Comparison of ENCODE assay signal across 8 cellular contexts in genomic region chr1:170073893-170074249, GRCh38. TPM values are rescaled to one million over a fixed set of nuclear protein-coding genes. Genes with fewer than 3 reads are reported as not detected.
DNase-seq lines count a peak whose midpoint lies in the region; ATAC-seq and TF ChIP-seq lines count a peak whose summit lies in the region.

No MANE protein-coding gene starts in this region.

- H3K27me3 Mint-ChIP-seq in CD4-positive, alpha-beta memory T cell = no peaks in the 10 kb centered on the region
- H3K27me3 Mint-ChIP-seq in endodermal cell (ENCODE audit: insufficient read depth) = no peaks in the 10 kb centered on the region

- no peak overlapping the region for H2BK15ac ChIP-seq in neuronal stem cell (ENCODE audit: low read length)

- peaks cover 5 to 9% of the 10 kb centered on the region in 2 donors for H3K36me3 Mint-ChIP-seq in CD4-positive, alpha-beta memory T cell
- no peaks in the 10 kb centered on the region for H3K36me3 Mint-ChIP-seq in endodermal cell (ENCODE audit: low read depth)

- peak overlapping the region; percentile 85 for H3K4me2 ChIP-seq in neuronal stem cell (ENCODE audit: insufficient read depth, low read length, poor library complexity, severe bottlenecking)

- 17 to 30% methylated on average over 3 to 7 of the region's 8 CpGs for WGBS in endodermal cell (ENCODE audit: insufficient coverage in 1 of 2, insufficient read length in 1 of 2), 2 experiments
- no CpG with 5 or more reads among the region's 8 CpGs for WGBS in neuronal stem cell (ENCODE audit: extremely low coverage in 2 of 2, insufficient read length in 2 of 2, insufficient replicate concordance in 1 of 2), 2 donors

- peaks cover 0 to 4% (median 0%) of the 10 kb centered on the region in 8 donors for H3K9me3 Mint-ChIP-seq in CD4-positive, alpha-beta memory T cell
- peaks cover 9% of the 10 kb centered on the region for H3K9me3 Mint-ChIP-seq in endodermal cell

- peak overlapping the region; percentile 74 for H3K27ac ChIP-seq in CD4-positive, alpha-beta memory T cell (ENCODE audit: low read depth, low read length)
- H3K27ac ChIP-seq in endodermal cell (ENCODE audit: low read depth, low read length) (no peak overlapping the region), neuronal stem cell (replicated peaks; ENCODE audit: low read length) (no peak overlapping the region)

- H3K4me3 ChIP-seq in CD4-positive, alpha-beta memory T cell (ENCODE audit: low read length in 2 of 2) = peak overlapping the region; percentile 71 to 77
- H3K4me3 ChIP-seq in endodermal cell (ENCODE audit: low read length) (peak overlapping the region; percentile 98), neuronal stem cell (ENCODE audit: low read length in 2 of 2) (peak overlapping the region; percentile 67 to 88)

- no peaks in the 10 kb centered on the region for H3K36me3 ChIP-seq in CD4-positive, alpha-beta memory T cell (ENCODE audit: insufficient read depth, low read length)
- H3K36me3 ChIP-seq in endodermal cell (ENCODE audit: control insufficient read depth, insufficient read depth, low read length) = no peaks in the 10 kb centered on the region
- H3K36me3 ChIP-seq in neuronal stem cell (replicated peaks in 1 of 2; ENCODE audit: control insufficient read depth in 2 of 2, insufficient read depth in 2 of 2, low read length in 2 of 2) = no peaks in the 10 kb centered on the region

- H3K4me1 Mint-ChIP-seq in CD4-positive, alpha-beta memory T cell = peaks cover 46 to 67% (median 54%) of the 10 kb centered on the region in 4 donors
- H3K4me1 Mint-ChIP-seq in endodermal cell = peaks cover 7% of the 10 kb centered on the region

- H4K91ac ChIP-seq in neuronal stem cell (ENCODE audit: low read depth, low read length, poor library complexity) = no peak overlapping the region

- peak overlapping the region; percentile 97 for H2AFZ ChIP-seq in neuronal stem cell (ENCODE audit: low read length)

- H4K8ac ChIP-seq in neuronal stem cell (ENCODE audit: low read depth, low read length) = no peak overlapping the region

- H2BK120ac ChIP-seq in neuronal stem cell (ENCODE audit: low read depth, low read length) = no peak overlapping the region

- no peak overlapping the region for H3K4ac ChIP-seq in neuronal stem cell (ENCODE audit: low read length)

- peaks cover 50% of the 10 kb centered on the region for H3K4me1 ChIP-seq in CD4-positive, alpha-beta memory T cell (ENCODE audit: insufficient read depth, low read length)
- no peaks in the 10 kb centered on the region for H3K4me1 ChIP-seq in endodermal cell (ENCODE audit: control insufficient read depth, insufficient read depth, low read length)
- H3K4me1 ChIP-seq in neuronal stem cell (ENCODE audit: control insufficient read depth in 2 of 2, insufficient read depth in 1 of 2, low read depth in 1 of 2, low read length in 2 of 2) = peaks cover 2 to 5% of the 10 kb centered on the region in 2 donors

- intact Hi-C loops in CD4-positive, alpha-beta memory T cell (cut with micrococcal nuclease) = loop anchor here (1.0 to 10.0 kb wide), 6 partner anchors 145 to 707 kb away; partner anchors contain the start of genes GORAB, METTL18, NME7 and SLC19A2

- no peak overlapping the region for H2AK5ac ChIP-seq in neuronal stem cell (ENCODE audit: low read depth, low read length)

- H3K9me3 ChIP-seq in CD4-positive, alpha-beta memory T cell (ENCODE audit: control insufficient read depth in 1 of 2, low read length in 2 of 2) = no peaks in the 10 kb centered on the region
- peaks cover 12% of the 10 kb centered on the region for H3K9me3 ChIP-seq in endodermal cell (ENCODE audit: control insufficient read depth, low read length)
- H3K9me3 ChIP-seq in neuronal stem cell (replicated peaks in 1 of 2; ENCODE audit: control insufficient read depth in 2 of 2, insufficient read depth in 1 of 2, low read depth in 1 of 2, low read length in 2 of 2) = no peaks in the 10 kb centered on the region

- H2BK12ac ChIP-seq in neuronal stem cell (ENCODE audit: low read length) = no peak overlapping the region

- peak overlapping the region; percentile 90 to 98 (median 96) for H3K4me3 Mint-ChIP-seq in CD4-positive, alpha-beta memory T cell
- H3K4me3 Mint-ChIP-seq in endodermal cell = peak overlapping the region; percentile 80

- CTCF ChIA-PET in CD4-positive, alpha-beta memory T cell (lab: Charles Lee; ENCODE audit: partially characterized antibody) = interaction anchor here (1.1 to 1.9 kb wide), 7 partner anchors 17 to 458 kb away, joined by 3 to 6 read pairs (median 4); partner anchors contain the start of genes GORAB and SCYL3

- H3K23ac ChIP-seq in neuronal stem cell (ENCODE audit: low read depth, low read length, poor library complexity) = no peak overlapping the region

- H3K27me3 ChIP-seq in CD4-positive, alpha-beta memory T cell (ENCODE audit: insufficient read depth, low read length) = no peaks in the 10 kb centered on the region
- H3K27me3 ChIP-seq in endodermal cell (ENCODE audit: control insufficient read depth, insufficient read depth, low read length, poor library complexity, severe bottlenecking) = no peaks in the 10 kb centered on the region
- H3K27me3 ChIP-seq in neuronal stem cell (ENCODE audit: control insufficient read depth in 3 of 3, insufficient read depth in 3 of 3, low read depth in 1 of 3, low read length in 3 of 3) = no peaks in the 10 kb centered on the region

- no peak for DNase-seq in CD4-positive, alpha-beta memory T cell
- DNase-seq in NCI-H69 (lab: John Stamatoyannopoulos, UW) (peak; percentile 64), endodermal cell (no peak), neuronal stem cell (ENCODE audit: low spot score) (no peak), NOMO-1 (lab: John Stamatoyannopoulos, UW; ENCODE audit: unreplicated experiment in 2 of 2) (no peak), activated gamma-delta T cell (lab: John Stamatoyannopoulos, UW) (no peak)

- ATAC-seq in HG03045 (IDR thresholded peaks at IDR 0.05; ENCODE audit: unreplicated experiment) (no peak), HG02938 (IDR thresholded peaks at IDR 0.05; ENCODE audit: unreplicated experiment) (no peak)

- no peak overlapping the region for H3K18ac ChIP-seq in neuronal stem cell (ENCODE audit: low read length)

- H3K79me1 ChIP-seq in neuronal stem cell (ENCODE audit: low read depth, low read length) = no peaks in the 10 kb centered on the region

- H3K27ac Mint-ChIP-seq in CD4-positive, alpha-beta memory T cell = peak overlapping the region; percentile 85 to 99 (median 97)
- peak overlapping the region; percentile 82 for H3K27ac Mint-ChIP-seq in endodermal cell

- no peak overlapping the region for H3K14ac ChIP-seq in neuronal stem cell (ENCODE audit: low read length)

- TF ChIP-seq CTCF in endodermal cell (conservative IDR thresholded peaks at IDR 0.05) = no peak

- peak overlapping the region; percentile 55 for H3K9ac ChIP-seq in endodermal cell (ENCODE audit: extremely low read depth, low read length, poor library complexity, severe bottlenecking)
- H3K9ac ChIP-seq in neuronal stem cell (ENCODE audit: low read depth, low read length, poor library complexity) = no peak overlapping the region

- POLR2A ChIA-PET in CD4-positive, alpha-beta memory T cell (lab: Charles Lee; ENCODE audit: partially characterized antibody) = interaction anchor here (0.7 to 3.9 kb wide), 11 partner anchors 8 to 1240 kb away, joined by 3 to 26 read pairs (median 4); partner anchors contain the start of genes BLZF1, FMO4, NME7 and SCYL3

- no peak overlapping the region for H2BK5ac ChIP-seq in neuronal stem cell (ENCODE audit: low read length)

RNA-seq across cellular contexts. Expression of gene KIFAP3, which starts 0.6 kb away (rescaled TPM):
- total RNA-seq in CD4-positive, alpha-beta memory T cell = 10 to 100 TPM; 20.2 to 22.2 TPM
- polyA plus RNA-seq in CD4-positive, alpha-beta memory T cell = 10 to 100 TPM; 16.1 to 16.7 TPM
- 10 to 100 TPM in 1 of 2 donors, 1 to 10 TPM in 1; 8.9 to 14.5 TPM for total RNA-seq in endodermal cell
- 24.2 TPM for polyA plus RNA-seq in endodermal cell (2013, experiment 1 of 2)
- 25.8 TPM for polyA plus RNA-seq in endodermal cell (2013, experiment 2 of 2)
- 7.2 TPM for polyA plus RNA-seq in neuronal stem cell (2013, experiment 1 of 2)
- 7.7 TPM for polyA plus RNA-seq in neuronal stem cell (2013, experiment 2 of 2)
